Comparison of ENCODE assay signal across 8 cellular contexts in the genomic region with DNA sequence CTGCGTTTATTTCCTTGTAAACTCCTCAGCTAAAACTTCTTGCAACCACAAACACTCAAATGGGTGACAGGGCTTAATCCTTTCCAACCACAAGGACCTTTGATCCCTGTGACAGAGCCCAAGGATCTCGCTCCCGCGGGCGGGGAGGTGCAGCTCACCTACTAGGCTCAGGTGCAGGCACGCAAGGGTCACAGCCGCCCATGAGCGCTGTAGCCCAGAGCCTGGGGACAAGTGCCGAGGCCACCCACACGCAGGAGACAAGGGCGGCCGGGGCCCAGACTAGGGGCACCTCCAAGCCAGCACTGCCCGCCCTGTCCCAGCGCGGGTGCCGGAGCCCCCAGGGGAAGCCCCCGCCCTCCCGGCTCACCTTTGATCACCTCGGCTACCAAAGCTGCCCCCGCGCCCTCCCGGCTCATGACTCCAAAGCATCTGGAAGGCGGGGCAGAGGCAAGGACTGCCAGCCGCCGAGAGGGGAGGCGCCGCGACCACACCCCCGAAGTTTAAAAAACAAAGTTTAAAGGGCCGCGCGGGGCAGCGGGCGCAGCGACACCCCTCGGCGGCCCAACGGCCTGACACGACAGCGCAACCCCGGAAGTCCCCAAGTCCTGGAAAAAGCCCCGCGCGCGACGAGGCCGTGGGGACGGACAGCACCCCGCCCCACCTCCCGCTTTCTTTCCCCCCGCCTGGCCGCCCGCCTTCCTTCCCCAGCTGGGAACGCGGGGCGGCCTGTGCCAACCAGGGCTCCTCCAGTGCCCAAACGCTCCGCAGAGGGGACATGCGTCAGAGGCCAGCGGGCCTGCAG. TPM values are rescaled to one million over a fixed set of nuclear protein-coding genes. Genes with fewer than 3 reads are reported as not detected.
DNase-seq lines count a peak whose midpoint lies in the region; ATAC-seq, FAIRE-seq and TF ChIP-seq lines count a peak whose summit lies in the region.

No MANE protein-coding gene starts in this region.

- peak overlapping the region; percentile 22 for H3K9ac ChIP-seq in neural cell (ENCODE audit: low read length)

- no peak for TF ChIP-seq RAD21 in neural cell (conservative IDR thresholded peaks at IDR 0.05)

- peaks cover 29% of the 10 kb centered on the region for H3K4me1 Mint-ChIP-seq in stimulated activated naive CD8-positive, alpha-beta T cell treated with anti-CD3 and anti-CD28 coated beads, Interleukin-15, Interleukin-2, amounts not matched to agents 100 ng/mL and 50 ng/mL, for 24 hours (ENCODE audit: low read depth)

- no peaks in the 10 kb centered on the region for H3K36me3 ChIP-seq in neural cell (ENCODE audit: insufficient read depth, low read length)

- peak overlapping the region; percentile 72 for H3K4me3 Mint-ChIP-seq in stimulated activated naive CD8-positive, alpha-beta T cell treated with anti-CD3 and anti-CD28 coated beads, Interleukin-15, Interleukin-2, amounts not matched to agents 100 ng/mL and 50 ng/mL, for 24 hours

- H3K4me3 ChIP-seq in fibroblast of the aortic adventitia (ENCODE audit: low read depth, low read length) (peak overlapping the region; percentile 81), neural cell (ENCODE audit: low read length) (peak overlapping the region; percentile 65)

- no peaks in the 10 kb centered on the region for H4K20me1 ChIP-seq in neural cell (ENCODE audit: insufficient read depth)

- ATAC-seq in GM18520 (IDR thresholded peaks at IDR 0.05; ENCODE audit: unreplicated experiment) (peak; percentile 62), HG03066 (IDR thresholded peaks at IDR 0.05; ENCODE audit: low read depth, unreplicated experiment) (peak; percentile 77)

- peak overlapping the region; percentile 69 for H3K27ac Mint-ChIP-seq in stimulated activated naive CD8-positive, alpha-beta T cell treated with anti-CD3 and anti-CD28 coated beads, Interleukin-15, Interleukin-2, amounts not matched to agents 100 ng/mL and 50 ng/mL, for 24 hours

- no peaks in the 10 kb centered on the region for H3K9me3 Mint-ChIP-seq in stimulated activated naive CD8-positive, alpha-beta T cell treated with anti-CD3 and anti-CD28 coated beads, Interleukin-15, Interleukin-2, amounts not matched to agents 100 ng/mL and 50 ng/mL, for 24 hours

- H3F3A ChIP-seq in neural cell (ENCODE audit: insufficient read depth, low read length, poor library complexity, severe bottlenecking) = no peaks in the 10 kb centered on the region

- peak; percentile 80 for FAIRE-seq in RCC 7860 (lab: Jason Lieb, UNC)

- TF ChIP-seq CTCF in fibroblast of the aortic adventitia (IDR thresholded peaks at IDR 0.05; ENCODE audit: insufficient read depth, low read length) (peak; percentile 32), neural cell (IDR thresholded peaks at IDR 0.05; ENCODE audit: poor library complexity, severe bottlenecking) (peak; percentile 44)

- TF ChIP-seq EP300 in neural cell (conservative IDR thresholded peaks at IDR 0.05; ENCODE audit: poor library complexity, severe bottlenecking) = no peak

- no peak overlapping the region for H3K27ac ChIP-seq in neural cell (ENCODE audit: low read length)

- no peak overlapping the region for H3K4me2 ChIP-seq in neural cell (ENCODE audit: low read length)

- no peaks in the 10 kb centered on the region for H3K36me3 Mint-ChIP-seq in stimulated activated naive CD8-positive, alpha-beta T cell treated with anti-CD3 and anti-CD28 coated beads, Interleukin-15, Interleukin-2, amounts not matched to agents 100 ng/mL and 50 ng/mL, for 24 hours (ENCODE audit: low read depth)

- peaks cover 4% of the 10 kb centered on the region for H3K27me3 Mint-ChIP-seq in stimulated activated naive CD8-positive, alpha-beta T cell treated with anti-CD3 and anti-CD28 coated beads, Interleukin-15, Interleukin-2, amounts not matched to agents 100 ng/mL and 50 ng/mL, for 24 hours

- DNase-seq in AG08395 (ENCODE audit: low spot score) = peak; percentile 77
- peak; percentile 60 for DNase-seq in RCC 7860 (ENCODE audit: low spot score)
- DNase-seq in activated effector memory CD4-positive, alpha-beta T cell treated with anti-CD3 and anti-CD28 coated beads, Interleukin-2, amount 50 U/mL, for 16 hours = peak; percentile 92
- peak; percentile 43 for DNase-seq in fibroblast of the aortic adventitia (ENCODE audit: low read depth)

- H3K79me2 ChIP-seq in neural cell (replicated peaks; ENCODE audit: insufficient read depth, low read length) = no peaks in the 10 kb centered on the region

- no peaks in the 10 kb centered on the region for H3K9me2 ChIP-seq in neural cell (ENCODE audit: insufficient read depth, low read length)

- H3K27me3 ChIP-seq in neural cell (ENCODE audit: insufficient read depth, low read depth, low read length) = peaks cover 33% of the 10 kb centered on the region

- H3K9me3 ChIP-seq in neural cell (ENCODE audit: low read length) = no peaks in the 10 kb centered on the region

- no peak overlapping the region for H2AFZ ChIP-seq in neural cell (ENCODE audit: low read depth, low read length)

TF ChIP-seq in neural cell, 6 proteins besides CTCF, POLR2A, EP300 and RAD21:
- TF ChIP-seq POLR2AphosphoS5 (IDR thresholded peaks at IDR 0.05) (no peak), MXI1 (conservative IDR thresholded peaks at IDR 0.05; ENCODE audit: poor library complexity, severe bottlenecking) (no peak), SMC3 (conservative IDR thresholded peaks at IDR 0.05; ENCODE audit: poor library complexity) (no peak), EZH2 (IDR thresholded peaks at IDR 0.05; ENCODE audit: borderline replicate concordance, insufficient read depth, low read length, poor library complexity, severe bottlenecking) (no peak), TAF1 (IDR thresholded peaks at IDR 0.05; ENCODE audit: low read depth) (no peak)
- TF ChIP-seq, protein P1, sequence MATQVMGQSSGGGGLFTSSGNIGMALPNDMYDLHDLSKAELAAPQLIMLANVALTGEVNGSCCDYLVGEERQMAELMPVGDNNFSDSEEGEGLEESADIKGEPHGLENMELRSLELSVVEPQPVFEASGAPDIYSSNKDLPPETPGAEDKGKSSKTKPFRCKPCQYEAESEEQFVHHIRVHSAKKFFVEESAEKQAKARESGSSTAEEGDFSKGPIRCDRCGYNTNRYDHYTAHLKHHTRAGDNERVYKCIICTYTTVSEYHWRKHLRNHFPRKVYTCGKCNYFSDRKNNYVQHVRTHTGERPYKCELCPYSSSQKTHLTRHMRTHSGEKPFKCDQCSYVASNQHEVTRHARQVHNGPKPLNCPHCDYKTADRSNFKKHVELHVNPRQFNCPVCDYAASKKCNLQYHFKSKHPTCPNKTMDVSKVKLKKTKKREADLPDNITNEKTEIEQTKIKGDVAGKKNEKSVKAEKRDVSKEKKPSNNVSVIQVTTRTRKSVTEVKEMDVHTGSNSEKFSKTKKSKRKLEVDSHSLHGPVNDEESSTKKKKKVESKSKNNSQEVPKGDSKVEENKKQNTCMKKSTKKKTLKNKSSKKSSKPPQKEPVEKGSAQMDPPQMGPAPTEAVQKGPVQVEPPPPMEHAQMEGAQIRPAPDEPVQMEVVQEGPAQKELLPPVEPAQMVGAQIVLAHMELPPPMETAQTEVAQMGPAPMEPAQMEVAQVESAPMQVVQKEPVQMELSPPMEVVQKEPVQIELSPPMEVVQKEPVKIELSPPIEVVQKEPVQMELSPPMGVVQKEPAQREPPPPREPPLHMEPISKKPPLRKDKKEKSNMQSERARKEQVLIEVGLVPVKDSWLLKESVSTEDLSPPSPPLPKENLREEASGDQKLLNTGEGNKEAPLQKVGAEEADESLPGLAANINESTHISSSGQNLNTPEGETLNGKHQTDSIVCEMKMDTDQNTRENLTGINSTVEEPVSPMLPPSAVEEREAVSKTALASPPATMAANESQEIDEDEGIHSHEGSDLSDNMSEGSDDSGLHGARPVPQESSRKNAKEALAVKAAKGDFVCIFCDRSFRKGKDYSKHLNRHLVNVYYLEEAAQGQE (IDR thresholded peaks at IDR 0.05; ENCODE audit: borderline replicate concordance) = no peak

RNA-seq across cellular contexts. Expression of a gene that starts 53.0 kb away (rescaled TPM):
- total RNA-seq in fibroblast of the aortic adventitia (ENCODE audit: low replicate concordance) = 30.3 and 31.5 TPM in 2 replicates
- 5.8 and 7.0 TPM in 2 replicates for polyA plus RNA-seq in neural cell
- 34.4 and 42.4 TPM in 2 replicates for polyA minus RNA-seq in neural cell
